ENCODE assay signal across 1 cellular context in the genomic region with DNA sequence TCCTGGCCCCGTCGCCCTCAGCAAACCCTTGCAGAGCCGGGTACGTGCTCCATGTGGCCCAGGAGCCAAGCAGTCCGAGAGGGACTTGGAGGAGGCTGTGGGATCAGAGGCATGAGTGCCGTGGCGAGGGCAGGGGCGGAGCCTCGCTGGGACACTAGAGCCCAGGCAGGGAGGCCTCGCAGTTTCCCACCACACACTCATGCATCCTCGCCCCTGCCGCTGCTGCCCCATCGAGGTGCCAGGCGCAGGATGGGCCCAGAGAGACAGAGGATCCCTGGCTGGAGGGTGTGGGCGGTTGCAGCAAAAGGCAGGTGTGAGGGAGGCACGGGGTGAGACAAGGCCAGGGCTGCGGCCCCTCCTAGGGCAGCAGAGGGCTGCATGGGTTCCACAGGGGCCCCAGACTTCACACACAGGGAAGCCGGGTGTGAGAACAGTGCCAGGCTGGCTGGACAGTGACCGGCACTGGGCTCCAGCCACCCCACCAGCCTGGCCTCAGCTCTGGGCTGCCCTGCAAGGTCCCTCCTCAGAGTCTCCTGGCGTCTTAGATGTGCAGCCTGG.
TF ChIP-seq lines count a peak whose summit lies in the region.

No MANE protein-coding gene starts in this region.

TF ChIP-seq in HCT116, 20 proteins besides CTCF, POLR2A, EP300 and RAD21 (continued from another document):
- TF ChIP-seq, protein P1, sequence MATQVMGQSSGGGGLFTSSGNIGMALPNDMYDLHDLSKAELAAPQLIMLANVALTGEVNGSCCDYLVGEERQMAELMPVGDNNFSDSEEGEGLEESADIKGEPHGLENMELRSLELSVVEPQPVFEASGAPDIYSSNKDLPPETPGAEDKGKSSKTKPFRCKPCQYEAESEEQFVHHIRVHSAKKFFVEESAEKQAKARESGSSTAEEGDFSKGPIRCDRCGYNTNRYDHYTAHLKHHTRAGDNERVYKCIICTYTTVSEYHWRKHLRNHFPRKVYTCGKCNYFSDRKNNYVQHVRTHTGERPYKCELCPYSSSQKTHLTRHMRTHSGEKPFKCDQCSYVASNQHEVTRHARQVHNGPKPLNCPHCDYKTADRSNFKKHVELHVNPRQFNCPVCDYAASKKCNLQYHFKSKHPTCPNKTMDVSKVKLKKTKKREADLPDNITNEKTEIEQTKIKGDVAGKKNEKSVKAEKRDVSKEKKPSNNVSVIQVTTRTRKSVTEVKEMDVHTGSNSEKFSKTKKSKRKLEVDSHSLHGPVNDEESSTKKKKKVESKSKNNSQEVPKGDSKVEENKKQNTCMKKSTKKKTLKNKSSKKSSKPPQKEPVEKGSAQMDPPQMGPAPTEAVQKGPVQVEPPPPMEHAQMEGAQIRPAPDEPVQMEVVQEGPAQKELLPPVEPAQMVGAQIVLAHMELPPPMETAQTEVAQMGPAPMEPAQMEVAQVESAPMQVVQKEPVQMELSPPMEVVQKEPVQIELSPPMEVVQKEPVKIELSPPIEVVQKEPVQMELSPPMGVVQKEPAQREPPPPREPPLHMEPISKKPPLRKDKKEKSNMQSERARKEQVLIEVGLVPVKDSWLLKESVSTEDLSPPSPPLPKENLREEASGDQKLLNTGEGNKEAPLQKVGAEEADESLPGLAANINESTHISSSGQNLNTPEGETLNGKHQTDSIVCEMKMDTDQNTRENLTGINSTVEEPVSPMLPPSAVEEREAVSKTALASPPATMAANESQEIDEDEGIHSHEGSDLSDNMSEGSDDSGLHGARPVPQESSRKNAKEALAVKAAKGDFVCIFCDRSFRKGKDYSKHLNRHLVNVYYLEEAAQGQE (IDR thresholded peaks at IDR 0.05; ENCODE audit: low read depth), result no peak
- TF ChIP-seq ZNF274 (IDR thresholded peaks at IDR 0.05; ENCODE audit: low read depth, low read length), result no peak
- TF ChIP-seq EZH2phosphoT487 (IDR thresholded peaks at IDR 0.05; ENCODE audit: borderline replicate concordance), result no peak
- no peak for TF ChIP-seq EGR1 (IDR thresholded peaks at IDR 0.05; ENCODE audit: low read depth)
- TF ChIP-seq SP1 (IDR thresholded peaks at IDR 0.05; ENCODE audit: low read depth), result no peak
- no peak for TF ChIP-seq POLR2AphosphoS5 (IDR thresholded peaks at IDR 0.05; ENCODE audit: low read depth, low read length)
- TF ChIP-seq FOSL1 (IDR thresholded peaks at IDR 0.05; ENCODE audit: low read depth), result no peak
- TF ChIP-seq, protein P2, sequence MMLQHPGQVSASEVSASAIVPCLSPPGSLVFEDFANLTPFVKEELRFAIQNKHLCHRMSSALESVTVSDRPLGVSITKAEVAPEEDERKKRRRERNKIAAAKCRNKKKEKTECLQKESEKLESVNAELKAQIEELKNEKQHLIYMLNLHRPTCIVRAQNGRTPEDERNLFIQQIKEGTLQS (IDR thresholded peaks at IDR 0.05), result no peak
- no peak for TF ChIP-seq SRF (IDR thresholded peaks at IDR 0.05; ENCODE audit: low read depth)
- no peak for TF ChIP-seq CEBPB (IDR thresholded peaks at IDR 0.05; ENCODE audit: low read depth)
- TF ChIP-seq CBX3 (IDR thresholded peaks at IDR 0.05; ENCODE audit: low read depth), result no peak
- TF ChIP-seq, protein P3, sequence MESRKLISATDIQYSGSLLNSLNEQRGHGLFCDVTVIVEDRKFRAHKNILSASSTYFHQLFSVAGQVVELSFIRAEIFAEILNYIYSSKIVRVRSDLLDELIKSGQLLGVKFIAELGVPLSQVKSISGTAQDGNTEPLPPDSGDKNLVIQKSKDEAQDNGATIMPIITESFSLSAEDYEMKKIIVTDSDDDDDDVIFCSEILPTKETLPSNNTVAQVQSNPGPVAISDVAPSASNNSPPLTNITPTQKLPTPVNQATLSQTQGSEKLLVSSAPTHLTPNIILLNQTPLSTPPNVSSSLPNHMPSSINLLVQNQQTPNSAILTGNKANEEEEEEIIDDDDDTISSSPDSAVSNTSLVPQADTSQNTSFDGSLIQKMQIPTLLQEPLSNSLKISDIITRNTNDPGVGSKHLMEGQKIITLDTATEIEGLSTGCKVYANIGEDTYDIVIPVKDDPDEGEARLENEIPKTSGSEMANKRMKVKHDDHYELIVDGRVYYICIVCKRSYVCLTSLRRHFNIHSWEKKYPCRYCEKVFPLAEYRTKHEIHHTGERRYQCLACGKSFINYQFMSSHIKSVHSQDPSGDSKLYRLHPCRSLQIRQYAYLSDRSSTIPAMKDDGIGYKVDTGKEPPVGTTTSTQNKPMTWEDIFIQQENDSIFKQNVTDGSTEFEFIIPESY (IDR thresholded peaks at IDR 0.05; ENCODE audit: extremely low read depth, insufficient replicate concordance, low read length), result no peak
- no peak for TF ChIP-seq JUND (IDR thresholded peaks at IDR 0.05)
